Comparison of ENCODE assay signal across 10 cellular contexts in the genomic region with DNA sequence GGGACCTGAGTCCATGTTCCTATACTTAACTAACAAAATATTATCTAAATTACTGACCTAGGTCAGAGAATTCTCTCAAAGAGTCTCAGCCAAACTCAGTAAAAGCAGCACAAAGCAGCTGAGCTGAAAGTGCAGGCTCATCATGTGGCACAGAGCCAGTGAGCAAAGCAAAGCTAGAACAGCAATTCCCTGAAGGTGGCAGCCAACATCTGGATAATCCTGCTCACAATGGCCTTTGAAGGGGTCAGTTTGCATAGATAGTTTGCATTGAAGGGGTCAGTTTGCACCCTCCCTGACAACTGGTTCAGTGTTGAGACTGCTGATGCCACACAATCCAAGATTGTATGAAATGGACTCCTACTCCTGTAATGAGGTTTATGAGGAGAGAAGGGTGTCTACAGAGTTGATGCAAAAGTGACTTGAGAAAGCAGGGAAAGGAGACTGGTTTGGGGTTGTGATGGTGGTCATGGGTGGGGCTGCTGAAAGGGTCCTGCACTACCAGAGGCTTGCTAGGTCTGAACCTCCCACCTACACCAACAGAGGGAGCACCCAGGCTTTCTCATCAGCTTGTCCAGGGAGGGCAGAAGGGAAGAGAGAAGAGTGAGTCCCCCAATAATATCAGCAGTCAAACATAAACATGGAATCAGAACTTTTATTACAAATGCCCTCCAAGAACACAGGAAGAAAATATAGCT. TPM values are rescaled to one million over a fixed set of nuclear protein-coding genes. Genes with fewer than 3 reads are reported as not detected.
DNase-seq lines count a peak whose midpoint lies in the region; ATAC-seq and TF ChIP-seq lines count a peak whose summit lies in the region.
"Had no signal": no experiment of that assay in that cellular context is flagged by ENCODE, and none has a peak within 500 bp of the region (broad histone marks: within the 10 kb centered on the region; RNA-seq: fewer than 3 reads in every experiment).

No MANE protein-coding gene starts in this region.

- H3K9me3 ChIP-seq in tibial artery (no peaks in the 10 kb centered on the region), PC-9 (ENCODE audit: insufficient read depth, low read depth) (no peaks in the 10 kb centered on the region)

- H3K4me2 ChIP-seq in GM23338 (peak overlapping the region; percentile 12; the same call in 1 of the 2 replicates), PC-9 (no peak overlapping the region)

- no peak overlapping the region for H3K27ac Mint-ChIP-seq in GM23338
- H3K27ac Mint-ChIP-seq: IgD-negative memory B cell had no signal

- no peaks in the 10 kb centered on the region for H3F3A ChIP-seq in GM23338 (replicated peaks; ENCODE audit: low read depth)
- H3F3A ChIP-seq in PC-9 (ENCODE audit: insufficient read depth, low read depth), result no peaks in the 10 kb centered on the region

- H3K27ac ChIP-seq in GM23338 (ENCODE audit: low read depth) (no peak overlapping the region), tibial artery (no peak overlapping the region), PC-9 (no peak overlapping the region)

- TF ChIP-seq CTCF in GM13976 (IDR thresholded peaks at IDR 0.05; ENCODE audit: borderline replicate concordance, control extremely low read depth, extremely low read depth, insufficient read depth, missing control alignments) (peak; percentile 48), GM23338 (conservative IDR thresholded peaks at IDR 0.05; ENCODE audit: low read depth in 2 of 2) (peak; percentile 51 to 72), NB4 (IDR thresholded peaks at IDR 0.05; ENCODE audit: low read depth, low read length) (peak; percentile 9), tibial artery (IDR thresholded peaks at IDR 0.05) (no peak), PC-9 (conservative IDR thresholded peaks at IDR 0.05) (no peak)

- H4K20me1 ChIP-seq in GM23338 (replicated peaks; ENCODE audit: insufficient read depth), result no peaks in the 10 kb centered on the region
- no peaks in the 10 kb centered on the region for H4K20me1 ChIP-seq in PC-9 (ENCODE audit: insufficient read depth)

- in situ Hi-C loops in GM13976 (cut with MboI; ENCODE audit: low sequenced_read_pairs, unreplicated experiment), result no loop called here

- ATAC-seq in GM23338 (peak; percentile 85), left cardiac atrium (no peak)

- H3K36me3 Mint-ChIP-seq in GM23338 (ENCODE audit: low read depth), result no peaks in the 10 kb centered on the region
- H3K36me3 Mint-ChIP-seq: IgD-negative memory B cell had no signal

- H3K9me3 Mint-ChIP-seq in GM23338, result no peaks in the 10 kb centered on the region

- H2AFZ ChIP-seq in GM23338 (peak overlapping the region; percentile 12; the same call in 1 of the 2 replicates), PC-9 (no peak overlapping the region)

- CTCF ChIA-PET in PC-9 (lab: Charles Lee), result no interaction called here

- H3K27me3 Mint-ChIP-seq in GM23338 (ENCODE audit: insufficient read depth, low read depth, poor library complexity), result peaks cover 3% of the 10 kb centered on the region

- POLR2A ChIA-PET in PC-9 (lab: Charles Lee; ENCODE audit: unreplicated experiment), result no interaction called here

- intact Hi-C loops in tibial artery (cut with DNase I; ENCODE audit: low total_unique reads) (no loop called here), PC-9 (cut with micrococcal nuclease; ENCODE audit: unreplicated experiment) (no loop called here), left cardiac atrium (cut with DNase I) (no loop called here)

- no peak for DNase-seq in GM13976 (ENCODE audit: low spot score)
- DNase-seq in GM23338 (ENCODE audit: low spot score), result peak; percentile 60
- no peak for DNase-seq in NB4 (ENCODE audit: low read depth)
- peak; percentile 38 for DNase-seq in iPS-NIHi7 (ENCODE audit: extremely low spot score)
- DNase-seq in tibial artery, result no peak
- DNase-seq in PC-9, result no peak
- DNase-seq in left cardiac atrium, result no peak
- no peak for DNase-seq in activated CD4-positive, alpha-beta T cell treated with anti-CD3 and anti-CD28 coated beads for 4 hours

- BruUV-seq in PC-9 (replicated peaks; lab: Mats Ljungman, UMichigan), result no TSS peak

- H3K9me2 ChIP-seq in GM23338 (ENCODE audit: insufficient read depth) (0 out of 2 replicates have a peak, but pooled peaks cover 2% of the 10 kb centered on the region), PC-9 (ENCODE audit: insufficient read depth) (no peaks in the 10 kb centered on the region)

- H3K4me3 ChIP-seq in GM23338, result no peak overlapping the region
- no peak overlapping the region for H3K4me3 ChIP-seq in NB4 (ENCODE audit: low read depth, low read length)
- no peak overlapping the region for H3K4me3 ChIP-seq in tibial artery
- no peak overlapping the region for H3K4me3 ChIP-seq in PC-9

- H3K79me2 ChIP-seq in GM23338 (replicated peaks; ENCODE audit: insufficient read depth), result no peaks in the 10 kb centered on the region
- no peaks in the 10 kb centered on the region for H3K79me2 ChIP-seq in PC-9 (ENCODE audit: low read depth)

- H3K27me3 ChIP-seq in GM23338 (ENCODE audit: insufficient read depth) (no peaks in the 10 kb centered on the region), tibial artery (no peaks in the 10 kb centered on the region), PC-9 (ENCODE audit: insufficient read depth, low read depth) (no peaks in the 10 kb centered on the region)

- no peak for TF ChIP-seq POLR2A in NB4 (IDR thresholded peaks at IDR 0.05; ENCODE audit: extremely low read depth, insufficient read length)

- H3K4me1 ChIP-seq in GM23338 (ENCODE audit: insufficient read depth) (peaks cover 16% of the 10 kb centered on the region), tibial artery (no peaks in the 10 kb centered on the region), PC-9 (replicated peaks; ENCODE audit: insufficient read depth) (no peaks in the 10 kb centered on the region)

- H3K36me3 ChIP-seq in GM23338 (ENCODE audit: insufficient read depth), result no peaks in the 10 kb centered on the region
- no peaks in the 10 kb centered on the region for H3K36me3 ChIP-seq in tibial artery
- no peaks in the 10 kb centered on the region for H3K36me3 ChIP-seq in PC-9 (ENCODE audit: low read depth)

- H3K4me1 Mint-ChIP-seq in GM23338, result peaks cover 26% of the 10 kb centered on the region

- no peak overlapping the region for H3K4me3 Mint-ChIP-seq in GM23338
- H3K4me3 Mint-ChIP-seq: IgD-negative memory B cell had no signal

TF ChIP-seq in GM23338, 12 proteins besides CTCF, POLR2A, EP300 and RAD21 (continues in another document):
- TF ChIP-seq, protein P1, sequence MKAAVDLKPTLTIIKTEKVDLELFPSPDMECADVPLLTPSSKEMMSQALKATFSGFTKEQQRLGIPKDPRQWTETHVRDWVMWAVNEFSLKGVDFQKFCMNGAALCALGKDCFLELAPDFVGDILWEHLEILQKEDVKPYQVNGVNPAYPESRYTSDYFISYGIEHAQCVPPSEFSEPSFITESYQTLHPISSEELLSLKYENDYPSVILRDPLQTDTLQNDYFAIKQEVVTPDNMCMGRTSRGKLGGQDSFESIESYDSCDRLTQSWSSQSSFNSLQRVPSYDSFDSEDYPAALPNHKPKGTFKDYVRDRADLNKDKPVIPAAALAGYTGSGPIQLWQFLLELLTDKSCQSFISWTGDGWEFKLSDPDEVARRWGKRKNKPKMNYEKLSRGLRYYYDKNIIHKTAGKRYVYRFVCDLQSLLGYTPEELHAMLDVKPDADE (IDR thresholded peaks at IDR 0.05), result no peak

RNA-seq across cellular contexts. Expression of gene TRIM61, which starts 39.7 kb away (rescaled TPM):
- total RNA-seq in GM23338 (2014; rRNA removed; shearing (Covaris generic)), result 0.38 and 0.58 TPM in 2 replicates
- not detected in 2 replicates for polyA plus RNA-seq in GM23338 (2016; fragmentation: Nextera tagmentation; extraction: Ambion mirVana)
- total RNA-seq in PC-9 (2021), result 0.61 and 0.70 TPM in 2 replicates
- 1 to 10 TPM; 2.0 to 2.7 TPM for total RNA-seq in left cardiac atrium
- total RNA-seq: glomerular endothelial cell had no signal

Comparison
In these comparisons a context has a peak if more than half of its experiments do, and no peak if none do; other contexts are left out.
1. DNase-seq: peak in GM23338 (single experiment) and iPS-NIHi7 (single experiment); none in GM13976 (single experiment), NB4 (single experiment), tibial artery (0 of 2), PC-9 (0 of 2), left cardiac atrium (single experiment) and activated CD4-positive, alpha-beta T cell treated with anti-CD3 and anti-CD28 coated beads for 4 hours (0 of 2).
2. CTCF ChIP-seq: peak in GM13976 (single experiment), GM23338 (2 of 2) and NB4 (single experiment); none in tibial artery (0 of 2) and PC-9 (single experiment).